14 cellular contexts compared by ENCODE assay signal in genomic region chr5:173420108-173420507, GRCh38.
DNase-seq lines count a peak whose midpoint lies in the region; ATAC-seq and TF ChIP-seq lines count a peak whose summit lies in the region.
"Had no signal": no experiment of that assay in that cellular context is flagged by ENCODE, and none has a peak within 500 bp of the region (broad histone marks: within the 10 kb centered on the region; RNA-seq: fewer than 3 reads in every experiment).

No MANE protein-coding gene starts in this region.

- no peak overlapping the region for H3K14ac ChIP-seq in IMR-90 (replicated peaks; ENCODE audit: low read depth, low read length)

- TF ChIP-seq CTCF in BE2C (IDR thresholded peaks at IDR 0.05; ENCODE audit: low read depth, low read length): no peak
- no peak for TF ChIP-seq CTCF in IMR-90 (conservative IDR thresholded peaks at IDR 0.05; ENCODE audit: low read depth, low read length)

- dilution Hi-C loops in IMR-90 (cut with HindIII; ENCODE audit: low sequenced_read_pairs, unreplicated experiment): no loop called here

- H3K36me3 ChIP-seq in BE2C (no peaks in the 10 kb centered on the region), IMR-90 (ENCODE audit: control insufficient read depth, insufficient read depth, low read length) (no peaks in the 10 kb centered on the region), SJCRH30 (no peaks in the 10 kb centered on the region)
- H3K36me3 ChIP-seq: colonic mucosa had no signal

- H2AK9ac ChIP-seq in IMR-90 (replicated peaks; ENCODE audit: low read depth, low read length, poor library complexity): no peak overlapping the region

- ATAC-seq in IMR-90 (ENCODE audit: low read depth): no peak
- ATAC-seq in GM19455 (IDR thresholded peaks at IDR 0.05; ENCODE audit: unreplicated experiment): no peak
- ATAC-seq: activated CD4-positive, CD25-positive, alpha-beta regulatory T cell treated with anti-CD3 and anti-CD28 coated beads, Interleukin-2, amount 50 U/mL, for 24 hours had no signal

- H3K9ac ChIP-seq in IMR-90 (ENCODE audit: low read depth, low read length): no peak overlapping the region

- no peak overlapping the region; a peak in 1 of 4 replicates for H4K8ac ChIP-seq in IMR-90 (ENCODE audit: low read depth in 2 of 2, low read length in 2 of 2)

- TF ChIP-seq RAD21 in IMR-90 (IDR thresholded peaks at IDR 0.05; ENCODE audit: low read length): no peak

- H2AFZ ChIP-seq in IMR-90 (replicated peaks; ENCODE audit: low read length, poor library complexity): peak overlapping the region; percentile 51
- H2AFZ ChIP-seq: hepatocyte had no signal

- H4K20me1 ChIP-seq in IMR-90 (ENCODE audit: insufficient read depth, low read length): no peaks in the 10 kb centered on the region

- no peak overlapping the region for H3K56ac ChIP-seq in IMR-90 (ENCODE audit: extremely low read depth, insufficient read depth, low read length)

- H3K79me1 ChIP-seq in IMR-90 (ENCODE audit: low read depth in 1 of 2, low read length in 2 of 2): no peaks in the 10 kb centered on the region

- CTCF ChIA-PET in IMR-90 (lab: Yijun Ruan, JAX): no interaction called here

- H3K18ac ChIP-seq in IMR-90 (ENCODE audit: low read depth, low read length): no peak overlapping the region

- WGBS in IMR-90 (ENCODE audit: extremely low coverage in 2 of 2, insufficient read length in 1 of 2), 2 experiments: 30% methylated on average over 2 of the region's 11 CpGs; no CpG with 5 or more reads in 1 of the 2 experiments

- POLR2A ChIA-PET in IMR-90 (lab: Charles Lee; ENCODE audit: unreplicated experiment): no interaction called here

- no TSS peak for BruUV-seq in IMR-90 (replicated peaks; lab: Mats Ljungman, UMichigan)

- H3K4ac ChIP-seq in IMR-90 (ENCODE audit: low read depth, low read length): no peak overlapping the region

- no peak overlapping the region for H4K91ac ChIP-seq in IMR-90 (ENCODE audit: insufficient read depth, low read depth, low read length)

- TF ChIP-seq POLR2A in IMR-90 (IDR thresholded peaks at IDR 0.05; ENCODE audit: low read depth, low read length): no peak

- no peak overlapping the region for H3K4me2 ChIP-seq in IMR-90 (ENCODE audit: low read depth, low read length)
- H3K4me2 ChIP-seq: hepatocyte had no signal

- no peak overlapping the region for H2BK5ac ChIP-seq in IMR-90 (ENCODE audit: low read depth, low read length, poor library complexity, severe bottlenecking)

- intact Hi-C loops in IMR-90 (cut with micrococcal nuclease): no loop called here

- H2AK5ac ChIP-seq in IMR-90 (ENCODE audit: low read depth, low read length): no peak overlapping the region

- H3K27ac ChIP-seq in IMR-90 (ENCODE audit: insufficient read depth, low read length): no peak overlapping the region
- no peak overlapping the region for H3K27ac ChIP-seq in SJCRH30
- H3K27ac ChIP-seq: colonic mucosa, hepatocyte, RWPE1 had no signal

- H3K27me3 ChIP-seq in BE2C: no peaks in the 10 kb centered on the region
- no peaks in the 10 kb centered on the region for H3K27me3 ChIP-seq in IMR-90 (ENCODE audit: control insufficient read depth, insufficient read depth, low read length)
- H3K27me3 ChIP-seq in SJCRH30: no peaks in the 10 kb centered on the region
- H3K27me3 ChIP-seq: colonic mucosa, hepatocyte had no signal

- peak; percentile 36 for DNase-seq in BE2C
- DNase-seq in IMR-90: no peak
- peak; percentile 2 for DNase-seq in cerebellar cortex (ENCODE audit: low spot score)
- DNase-seq in nucleus accumbens (lab: John Stamatoyannopoulos, UW): peak in 35 of 56 donors; percentile 2 to 59 (median 15)
- no peak for DNase-seq in AML-193 (lab: John Stamatoyannopoulos, UW)
- DNase-seq in SJCRH30: no peak
- no peak for DNase-seq in NOMO-1 (lab: John Stamatoyannopoulos, UW; ENCODE audit: unreplicated experiment in 2 of 2)
- DNase-seq: colonic mucosa, NCI-H1694, T-helper 2 cell had no signal

- H2BK15ac ChIP-seq in IMR-90 (ENCODE audit: low read depth, low read length): no peak overlapping the region; the same call in 2 of the 3 replicates

- H3K9me3 ChIP-seq in BE2C (no peaks in the 10 kb centered on the region; the same call in none of the 2 replicates), IMR-90 (ENCODE audit: control insufficient read depth, insufficient read depth, low read length) (peaks cover 16% of the 10 kb centered on the region), SJCRH30 (replicated peaks) (peaks cover 12% of the 10 kb centered on the region; the same call in 1 of the 2 replicates)
- H3K9me3 ChIP-seq: colonic mucosa had no signal

- H4K5ac ChIP-seq in IMR-90 (ENCODE audit: low read depth, low read length): no peak overlapping the region

- no peak overlapping the region for H3K4me3 ChIP-seq in BE2C (ENCODE audit: low read depth, low read length)
- no peak overlapping the region for H3K4me3 ChIP-seq in IMR-90 (ENCODE audit: insufficient read depth, low read depth, low read length)
- no peak overlapping the region for H3K4me3 ChIP-seq in SJCRH30
- H3K4me3 ChIP-seq: colonic mucosa, hepatocyte had no signal

- in situ Hi-C loops in IMR-90 (cut with MboI; ENCODE audit: low sequenced_read_pairs): no loop called here

- H3K4me1 ChIP-seq in BE2C (peaks cover 3% of the 10 kb centered on the region; the same call in 1 of the 2 replicates), IMR-90 (ENCODE audit: control insufficient read depth, insufficient read depth, low read length) (no peaks in the 10 kb centered on the region), SJCRH30 (no peaks in the 10 kb centered on the region)
- H3K4me1 ChIP-seq: colonic mucosa had no signal

- no peak overlapping the region for H2BK120ac ChIP-seq in IMR-90 (ENCODE audit: low read depth, low read length)

- H2BK20ac ChIP-seq in IMR-90 (ENCODE audit: low read depth, low read length): 0 out of 2 replicates have a peak overlapping the region, but pooled peaks have one; percentile 10

- no peaks in the 10 kb centered on the region for H3K9me1 ChIP-seq in IMR-90 (ENCODE audit: insufficient read depth, low read length)

- no peak overlapping the region for H3K23ac ChIP-seq in IMR-90 (ENCODE audit: low read depth, low read length)

TF ChIP-seq in IMR-90, 13 proteins besides CTCF, POLR2A, EP300 and RAD21:
- no peak for TF ChIP-seq CEBPB (IDR thresholded peaks at IDR 0.05; ENCODE audit: low read depth, low read length)
- TF ChIP-seq MAFK (IDR thresholded peaks at IDR 0.05; ENCODE audit: low read depth, low read length): no peak
- TF ChIP-seq MXI1 (IDR thresholded peaks at IDR 0.05; ENCODE audit: borderline replicate concordance, low read depth, low read length): no peak
- TF ChIP-seq ELK1 (IDR thresholded peaks at IDR 0.05; ENCODE audit: borderline replicate concordance, low read depth, low read length): no peak
- no peak for TF ChIP-seq NFE2L2 (IDR thresholded peaks at IDR 0.05; ENCODE audit: low read depth, low read length)
- no peak for TF ChIP-seq FOS (IDR thresholded peaks at IDR 0.05; ENCODE audit: low read depth, low read length)

Comparison
In these comparisons a context has a peak if more than half of its experiments do, and no peak if none do; other contexts are left out.
1. DNase-seq: peak in BE2C (single experiment), cerebellar cortex (single experiment) and nucleus accumbens (35 of 56); none in IMR-90 (single experiment), AML-193 (0 of 2), SJCRH30 (0 of 2) and NOMO-1 (0 of 2).